1 cellular context compared by ENCODE assay signal in the genomic region with DNA sequence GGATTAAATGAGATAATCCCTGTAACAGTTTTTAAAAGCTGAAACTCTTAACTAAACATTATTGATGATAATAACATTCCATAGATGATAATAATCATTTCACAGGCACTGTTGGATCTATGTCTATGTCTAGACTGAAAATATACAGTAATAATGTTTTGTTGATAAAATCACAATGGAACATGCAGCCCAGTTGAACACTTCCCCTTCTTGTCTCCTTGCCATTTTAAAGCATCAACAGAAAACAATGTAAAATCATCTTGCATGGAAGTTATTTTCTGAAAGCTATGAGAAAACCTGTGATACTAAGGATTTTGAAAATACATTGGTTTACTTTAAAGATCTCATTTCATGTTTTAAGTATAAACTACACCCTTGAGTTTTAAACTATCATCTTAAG.
TF ChIP-seq lines count a peak whose summit lies in the region.

No MANE protein-coding gene starts in this region.

TF ChIP-seq in K562, 482 proteins besides CTCF, POLR2A, EP300 and RAD21:
- TF ChIP-seq ZNF263 (CRISPR knock-in tag; IDR thresholded peaks at IDR 0.05; ENCODE audit: borderline replicate concordance), result no peak
- TF ChIP-seq GTF2F1 (IDR thresholded peaks at IDR 0.05; ENCODE audit: low read depth, low read length), result no peak
- no peak for TF ChIP-seq NONO (IDR thresholded peaks at IDR 0.05; ENCODE audit: low read depth in 2 of 2, low read length in 1 of 2)
- TF ChIP-seq ZNF707 (CRISPR knock-in tag; conservative IDR thresholded peaks at IDR 0.05), result no peak
- TF ChIP-seq, protein P1, sequence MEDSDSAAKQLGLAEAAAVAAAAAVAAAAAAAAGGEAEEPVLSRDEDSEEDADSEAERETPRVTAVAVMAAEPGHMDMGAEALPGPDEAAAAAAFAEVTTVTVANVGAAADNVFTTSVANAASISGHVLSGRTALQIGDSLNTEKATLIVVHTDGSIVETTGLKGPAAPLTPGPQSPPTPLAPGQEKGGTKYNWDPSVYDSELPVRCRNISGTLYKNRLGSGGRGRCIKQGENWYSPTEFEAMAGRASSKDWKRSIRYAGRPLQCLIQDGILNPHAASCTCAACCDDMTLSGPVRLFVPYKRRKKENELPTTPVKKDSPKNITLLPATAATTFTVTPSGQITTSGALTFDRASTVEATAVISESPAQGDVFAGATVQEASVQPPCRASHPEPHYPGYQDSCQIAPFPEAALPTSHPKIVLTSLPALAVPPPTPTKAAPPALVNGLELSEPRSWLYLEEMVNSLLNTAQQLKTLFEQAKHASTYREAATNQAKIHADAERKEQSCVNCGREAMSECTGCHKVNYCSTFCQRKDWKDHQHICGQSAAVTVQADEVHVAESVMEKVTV (CRISPR knock-in tag; IDR thresholded peaks at IDR 0.05), result no peak
